11 cellular contexts compared by ENCODE assay signal in the genomic region with DNA sequence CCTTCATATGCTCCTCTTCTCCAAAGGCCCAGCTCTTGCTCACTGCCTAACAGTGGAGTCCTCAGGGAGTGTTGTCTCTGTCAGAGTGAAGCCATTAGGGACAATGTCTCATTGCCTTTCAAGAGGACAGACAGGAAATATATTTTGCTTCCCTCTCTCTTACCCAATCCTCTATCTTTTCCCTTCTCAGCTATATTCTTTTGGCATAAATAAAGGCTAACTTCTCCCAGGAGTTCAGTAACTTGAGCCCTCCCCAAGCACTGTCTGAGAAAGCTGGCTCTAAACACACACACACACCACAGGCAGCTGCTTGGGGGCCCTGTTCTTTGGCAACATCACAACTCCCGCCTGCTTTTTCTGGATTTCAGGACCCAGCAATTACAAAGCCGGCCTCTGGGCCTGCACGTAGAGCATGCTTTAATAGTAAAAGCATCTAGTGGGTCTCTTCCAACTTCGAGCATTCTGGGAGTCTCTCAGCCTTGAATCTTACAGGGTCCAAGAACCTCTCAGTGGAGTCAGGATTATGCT. TPM values are rescaled to one million over a fixed set of nuclear protein-coding genes. Genes with fewer than 3 reads are reported as not detected.
A peak's percentile ranks its signal among the peaks of the same experiment; 100 is the strongest.
DNase-seq lines count a peak whose midpoint lies in the region; TF ChIP-seq lines count a peak whose summit lies in the region.
"Had no signal": no experiment of that assay in that cellular context is flagged by ENCODE, and none has a peak within 500 bp of the region (broad histone marks: within the 10 kb centered on the region; RNA-seq: fewer than 3 reads in every experiment).

No MANE protein-coding gene starts in this region.

- H3K27ac ChIP-seq in neuronal stem cell (replicated peaks; ENCODE audit: low read length): no peak overlapping the region
- H3K27ac ChIP-seq: BLaER1 treated with 17β-estradiol and CSF1 and Interleukin-3, amounts not matched to agents 10 nM and 100 nM; right lobe of liver had no signal

- H2BK120ac ChIP-seq in neuronal stem cell (ENCODE audit: low read depth, low read length): no peak overlapping the region

- no peaks in the 10 kb centered on the region for H3K27me3 ChIP-seq in neuronal stem cell (ENCODE audit: control insufficient read depth in 3 of 3, insufficient read depth in 3 of 3, low read depth in 1 of 3, low read length in 3 of 3)
- H3K27me3 ChIP-seq: BLaER1 treated with 17β-estradiol and CSF1 and Interleukin-3, amounts not matched to agents 10 nM and 100 nM; right lobe of liver had no signal

- H2BK12ac ChIP-seq in neuronal stem cell (ENCODE audit: low read length): no peak overlapping the region

- no peak overlapping the region for H3K4me3 ChIP-seq in AG04449 (ENCODE audit: low read depth, low read length)
- no peak overlapping the region for H3K4me3 ChIP-seq in neuronal stem cell (ENCODE audit: low read length in 2 of 2)
- H3K4me3 ChIP-seq: BLaER1 treated with 17β-estradiol and CSF1 and Interleukin-3, amounts not matched to agents 10 nM and 100 nM; right lobe of liver had no signal

- H3K14ac ChIP-seq in neuronal stem cell (ENCODE audit: low read length): no peak overlapping the region

- DNase-seq in AG04449 (ENCODE audit: low read depth, low spot score) (peak; percentile 79), NCI-H446 treated with DMSO at 0.1 percent for 48 hours (lab: John Stamatoyannopoulos, UW) (peak; percentile 68), fibroblast of the conjunctiva (ENCODE audit: low read depth) (peak; percentile 95), neuronal stem cell (ENCODE audit: low spot score) (no peak), RPMI8226 (no peak), kidney glomerular epithelial cell (lab: John Stamatoyannopoulos, UW) (no peak), NCI-H1048 (lab: John Stamatoyannopoulos, UW) (no peak)
- no peak for DNase-seq in central memory CD4-positive, alpha-beta T cell
- DNase-seq: right lobe of liver had no signal

- H4K91ac ChIP-seq in neuronal stem cell (ENCODE audit: low read depth, low read length, poor library complexity): no peak overlapping the region

- no CpG with 5 or more reads among the region's 4 CpGs for WGBS in neuronal stem cell (ENCODE audit: extremely low coverage in 2 of 2, insufficient read length in 2 of 2, insufficient replicate concordance in 1 of 2), 2 donors

- no peak overlapping the region for H3K23ac ChIP-seq in neuronal stem cell (ENCODE audit: low read depth, low read length, poor library complexity)

- H3K4ac ChIP-seq in neuronal stem cell (ENCODE audit: low read length): no peak overlapping the region

- H3K4me2 ChIP-seq in neuronal stem cell (ENCODE audit: insufficient read depth, low read length, poor library complexity, severe bottlenecking): no peak overlapping the region

- no peak overlapping the region for H4K8ac ChIP-seq in neuronal stem cell (ENCODE audit: low read depth, low read length)

- H3K36me3 ChIP-seq in neuronal stem cell (replicated peaks in 1 of 2; ENCODE audit: control insufficient read depth in 2 of 2, insufficient read depth in 2 of 2, low read length in 2 of 2): no peaks in the 10 kb centered on the region
- H3K36me3 ChIP-seq: BLaER1 treated with 17β-estradiol and CSF1 and Interleukin-3, amounts not matched to agents 10 nM and 100 nM; right lobe of liver had no signal

- H3K18ac ChIP-seq in neuronal stem cell (ENCODE audit: low read length): no peak overlapping the region

- H2BK5ac ChIP-seq in neuronal stem cell (ENCODE audit: low read length): peak overlapping the region; percentile 26

- no peak overlapping the region for H2BK15ac ChIP-seq in neuronal stem cell (ENCODE audit: low read length)

- TF ChIP-seq CTCF in AG04449 (IDR thresholded peaks at IDR 0.05; ENCODE audit: insufficient read depth, low read length, missing control alignments): no peak

- H2AFZ ChIP-seq in neuronal stem cell (ENCODE audit: low read length): peak overlapping the region; percentile 86

- no peaks in the 10 kb centered on the region for H3K79me1 ChIP-seq in neuronal stem cell (ENCODE audit: low read depth, low read length)

- no peak overlapping the region for H2AK5ac ChIP-seq in neuronal stem cell (ENCODE audit: low read depth, low read length)

- POLR2A ChIA-PET in AG04449 (lab: Yijun Ruan, JAX): interaction anchor here (0.6 to 0.8 kb wide), 2 partner anchors 56 to 67 kb away, joined by 3 read pairs; no protein-coding TSS in a partner anchor

- no peaks in the 10 kb centered on the region for H3K9me3 ChIP-seq in neuronal stem cell (replicated peaks in 1 of 2; ENCODE audit: control insufficient read depth in 2 of 2, insufficient read depth in 1 of 2, low read depth in 1 of 2, low read length in 2 of 2)
- H3K9me3 ChIP-seq: right lobe of liver had no signal

- CTCF ChIA-PET in AG04449 (lab: Yijun Ruan, JAX): interaction anchor here (1.5 to 3.9 kb wide), 4 partner anchors 8 to 109 kb away, joined by 7 to 23 read pairs (median 9); no protein-coding TSS in a partner anchor

- H3K4me1 ChIP-seq in neuronal stem cell (ENCODE audit: control insufficient read depth in 2 of 2, insufficient read depth in 1 of 2, low read depth in 1 of 2, low read length in 2 of 2): peaks cover 6 to 8% of the 10 kb centered on the region in 2 donors
- H3K4me1 ChIP-seq: right lobe of liver had no signal

- H3K9ac ChIP-seq in neuronal stem cell (ENCODE audit: low read depth, low read length, poor library complexity): no peak overlapping the region
- H3K9ac ChIP-seq: BLaER1 treated with 17β-estradiol and CSF1 and Interleukin-3, amounts not matched to agents 10 nM and 100 nM had no signal

RNA-seq across cellular contexts. Expression of a gene that starts 34.7 kb away (rescaled TPM):
- 1.6 TPM for polyA plus RNA-seq in neuronal stem cell (2013, experiment 1 of 2)
- polyA plus RNA-seq in neuronal stem cell (2013, experiment 2 of 2): 1.4 TPM

RNA-seq across cellular contexts. Expression of a gene that starts 58.0 kb away (rescaled TPM):
- polyA plus RNA-seq in neuronal stem cell (2013, experiment 1 of 2): not detected
- polyA plus RNA-seq in neuronal stem cell (2013, experiment 2 of 2): 0.01 TPM
- polyA plus RNA-seq: urinary bladder had no signal

Comparison
In these comparisons a context has a peak if more than half of its experiments do, and no peak if none do; other contexts are left out.
1. DNase-seq: peak in AG04449 (single experiment), NCI-H446 treated with DMSO at 0.1 percent for 48 hours (single experiment) and fibroblast of the conjunctiva (single experiment); none in neuronal stem cell (single experiment), central memory CD4-positive, alpha-beta T cell (single experiment), RPMI8226 (single experiment), kidney glomerular epithelial cell (single experiment) and NCI-H1048 (single experiment).